Comparison of ENCODE assay signal across 24 cellular contexts in the genomic region with DNA sequence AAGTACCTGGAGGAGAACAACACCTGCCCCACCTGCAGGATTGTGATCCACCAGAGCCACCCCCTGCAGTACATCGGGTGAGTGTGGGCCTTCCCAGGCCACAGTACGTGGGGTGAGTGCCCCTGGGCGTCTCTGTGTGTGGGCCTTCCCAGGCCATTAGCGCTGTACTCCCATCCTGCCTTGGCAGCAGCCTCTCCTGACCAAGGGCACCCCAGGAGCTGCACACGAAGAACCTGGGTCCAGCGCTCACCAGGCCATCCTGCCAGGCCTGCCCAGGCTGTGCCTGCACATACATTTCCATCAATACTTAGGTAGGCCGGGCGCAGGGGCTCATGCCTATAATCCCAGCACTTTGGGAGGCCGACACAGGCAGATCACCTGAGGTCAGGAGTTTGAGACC. TPM values are rescaled to one million over a fixed set of nuclear protein-coding genes. Genes with fewer than 3 reads are reported as not detected.
"Had no signal": no experiment of that assay in that cellular context is flagged by ENCODE, and none has a peak within 500 bp of the region (broad histone marks: within the 10 kb centered on the region; RNA-seq: fewer than 3 reads in every experiment).

No MANE protein-coding gene starts in this region.

- H3K9me3 ChIP-seq: esophagus muscularis mucosa, gastrocnemius medialis, heart right ventricle, left ventricle myocardium inferior, lower lobe of right lung, mucosa of descending colon had no signal

- DNase-seq: dermis blood vessel endothelial cell; dorsolateral prefrontal cortex; effector CD4-positive, alpha-beta T cell; effector memory CD4-positive, alpha-beta T cell; foreskin melanocyte; gastrocnemius medialis; glutamatergic neuron; head of caudate nucleus; hippocampal formation; immature natural killer cell; islet precursor cell; kidney; kidney glomerular epithelial cell; left colon; left ventricle myocardium inferior; lower lobe of right lung; mesenchymal stem cell; mucosa of descending colon; naive B cell had no signal

- H3K27ac ChIP-seq: coronary artery, dorsolateral prefrontal cortex, esophagus muscularis mucosa, gastrocnemius medialis, heart right ventricle, left ventricle myocardium inferior, lower lobe of right lung had no signal

- ATAC-seq: gastrocnemius medialis, left colon, left lobe of liver, lower lobe of right lung, mucosa of descending colon had no signal

- H3K4me3 ChIP-seq: coronary artery, dorsolateral prefrontal cortex, esophagus muscularis mucosa, gastrocnemius medialis, heart right ventricle, left ventricle myocardium inferior, lower lobe of right lung, mucosa of descending colon had no signal

- H3K4me1 ChIP-seq: esophagus muscularis mucosa, gastrocnemius medialis, heart right ventricle, left ventricle myocardium inferior, lower lobe of right lung had no signal

- H3K27me3 ChIP-seq: dorsolateral prefrontal cortex, esophagus muscularis mucosa, gastrocnemius medialis, heart right ventricle had no signal

RNA-seq across cellular contexts. Expression of a gene that starts 46.0 kb away (rescaled TPM):
- total RNA-seq: myocyte had no signal
